14 cellular contexts compared by ENCODE assay signal in genomic region chr9:120904061-120904998, GRCh38. TPM values are rescaled to one million over a fixed set of nuclear protein-coding genes. Genes with fewer than 3 reads are reported as not detected.
A peak's percentile ranks its signal among the peaks of the same experiment; 100 is the strongest.
DNase-seq lines count a peak whose midpoint lies in the region; ATAC-seq and TF ChIP-seq lines count a peak whose summit lies in the region.
"Had no signal": no experiment of that assay in that cellular context is flagged by ENCODE, and none has a peak within 500 bp of the region (broad histone marks: within the 10 kb centered on the region; RNA-seq: fewer than 3 reads in every experiment).

No MANE protein-coding gene starts in this region.

- no peaks in the 10 kb centered on the region for H3K36me3 Mint-ChIP-seq in natural killer cell
- peaks cover 39% of the 10 kb centered on the region for H3K36me3 Mint-ChIP-seq in natural killer cell treated with Interleukin-12 subunit alpha and Interleukin-12 subunit beta and Interleukin-15 and Interleukin-18, amount 100 ng/mL, for 72 hours

- H3K4me3 ChIP-seq in upper lobe of right lung, result no peak overlapping the region
- H3K4me3 ChIP-seq: tibial nerve had no signal

- H3K27ac Mint-ChIP-seq in natural killer cell, result peak overlapping the region; percentile 43 to 59
- peak overlapping the region in 1 of 2 donors; percentile 86 for H3K27ac Mint-ChIP-seq in natural killer cell treated with Interleukin-12 subunit alpha and Interleukin-12 subunit beta and Interleukin-15 and Interleukin-18, amount 100 ng/mL, for 72 hours

- DNase-seq in natural killer cell, result no peak
- no peak for DNase-seq in natural killer cell treated with Interleukin-12 subunit alpha and Interleukin-12 subunit beta and Interleukin-15 and Interleukin-18, amount 100 ng/mL, for 72 hours (ENCODE audit: low spot score)
- peak; percentile 66 for DNase-seq in effector CD4-positive, alpha-beta T cell
- DNase-seq in upper lobe of right lung, result no peak
- no peak for DNase-seq in nucleus accumbens (lab: John Stamatoyannopoulos, UW)
- DNase-seq in cerebellar nuclear complex (lab: John Stamatoyannopoulos, UW), result no peak
- DNase-seq in NCI-H524 (lab: John Stamatoyannopoulos, UW), result no peak
- DNase-seq: AML-193; NCI-H187 treated with DMSO at 0.1 percent for 48 hours; stimulated activated CD4-positive, alpha-beta T cell treated with anti-CD3 and anti-CD28 coated beads, Interleukin-2, amount 100 ng/mL, for 48 hours had no signal

- H3K9me3 Mint-ChIP-seq in natural killer cell, result no peaks in the 10 kb centered on the region
- H3K9me3 Mint-ChIP-seq in natural killer cell treated with Interleukin-12 subunit alpha and Interleukin-12 subunit beta and Interleukin-15 and Interleukin-18, amount 100 ng/mL, for 72 hours, result no peaks in the 10 kb centered on the region

- H3K4me1 ChIP-seq in upper lobe of right lung, result no peaks in the 10 kb centered on the region

- TF ChIP-seq CTCF in natural killer cell (IDR thresholded peaks at IDR 0.05) (no peak), upper lobe of right lung (IDR thresholded peaks at IDR 0.05) (no peak)

- no peaks in the 10 kb centered on the region for H3K27me3 Mint-ChIP-seq in natural killer cell (ENCODE audit: low read depth in 2 of 2)
- H3K27me3 Mint-ChIP-seq in natural killer cell treated with Interleukin-12 subunit alpha and Interleukin-12 subunit beta and Interleukin-15 and Interleukin-18, amount 100 ng/mL, for 72 hours, result no peaks in the 10 kb centered on the region

- H3K27me3 ChIP-seq in upper lobe of right lung, result no peaks in the 10 kb centered on the region
- H3K27me3 ChIP-seq: neutrophil, tibial nerve had no signal

- H3K4me3 Mint-ChIP-seq in natural killer cell, result peak overlapping the region; percentile 49
- H3K4me3 Mint-ChIP-seq in natural killer cell treated with Interleukin-12 subunit alpha and Interleukin-12 subunit beta and Interleukin-15 and Interleukin-18, amount 100 ng/mL, for 72 hours, result no peak overlapping the region

- ATAC-seq in natural killer cell, result peak; percentile 43 to 58 (median 50)
- no peak for ATAC-seq in natural killer cell treated with Interleukin-12 subunit alpha and Interleukin-12 subunit beta and Interleukin-15 and Interleukin-18, amount 100 ng/mL, for 72 hours
- ATAC-seq in activated CD4-positive, CD25-positive, alpha-beta regulatory T cell treated with anti-CD3 and anti-CD28 coated beads, Interleukin-2, amount 50 U/mL, for 24 hours, result peak; percentile 37 to 42
- ATAC-seq in upper lobe of right lung, result peak; percentile 7
- ATAC-seq: Panc1 had no signal

- peaks cover 16 to 34% of the 10 kb centered on the region in 2 donors for H3K4me1 Mint-ChIP-seq in natural killer cell
- peaks cover 49 to 56% of the 10 kb centered on the region in 2 donors for H3K4me1 Mint-ChIP-seq in natural killer cell treated with Interleukin-12 subunit alpha and Interleukin-12 subunit beta and Interleukin-15 and Interleukin-18, amount 100 ng/mL, for 72 hours (ENCODE audit: low read depth in 2 of 2)

- intact Hi-C loops in natural killer cell (cut with micrococcal nuclease) (no loop called here), upper lobe of right lung (cut with DNase I) (no loop called here)

- H3K36me3 ChIP-seq in upper lobe of right lung, result no peaks in the 10 kb centered on the region

- no peaks in the 10 kb centered on the region for H3K9me3 ChIP-seq in upper lobe of right lung
- H3K9me3 ChIP-seq: neutrophil, tibial nerve had no signal

- no peak overlapping the region for H3K27ac ChIP-seq in upper lobe of right lung
- H3K27ac ChIP-seq: neutrophil had no signal

RNA-seq across cellular contexts. Expression of gene TRAF1, which starts 22.3 kb away (rescaled TPM):
- total RNA-seq in natural killer cell (10 to 100 TPM; 23.4 to 33.9 (median 30.5) TPM), upper lobe of right lung (6.0 TPM)
- 100 to 1,000 TPM; 145 to 375 TPM for total RNA-seq in natural killer cell treated with Interleukin-12 subunit alpha and Interleukin-12 subunit beta and Interleukin-15 and Interleukin-18, amount 100 ng/mL, for 72 hours

RNA-seq across cellular contexts. Expression of gene PHF19, which starts 27.3 kb away (rescaled TPM):
- total RNA-seq in natural killer cell, result 10 to 100 TPM; 34.1 to 54.0 (median 47.8) TPM
- total RNA-seq in natural killer cell treated with Interleukin-12 subunit alpha and Interleukin-12 subunit beta and Interleukin-15 and Interleukin-18, amount 100 ng/mL, for 72 hours, result 100 to 1,000 TPM in 1 of 2 donors, 10 to 100 TPM in 1; 97.4 to 177 TPM
- total RNA-seq in upper lobe of right lung, result 19.0 TPM

Comparison
In these comparisons a context has a peak if more than half of its experiments do, and no peak if none do; other contexts are left out.
1. ATAC-seq: peak in natural killer cell (3 of 3), activated CD4-positive, CD25-positive, alpha-beta regulatory T cell treated with anti-CD3 and anti-CD28 coated beads, Interleukin-2, amount 50 U/mL, for 24 hours (2 of 2) and upper lobe of right lung (single experiment); none in natural killer cell treated with Interleukin-12 subunit alpha and Interleukin-12 subunit beta and Interleukin-15 and Interleukin-18, amount 100 ng/mL, for 72 hours (0 of 2).
2. RNA of gene TRAF1, which starts 22.3 kb away (total RNA-seq): 145 to 375 TPM in natural killer cell treated with Interleukin-12 subunit alpha and Interleukin-12 subunit beta and Interleukin-15 and Interleukin-18, amount 100 ng/mL, for 72 hours; 23.4 to 33.9 TPM in natural killer cell and 6.0 TPM in upper lobe of right lung (single experiment); every median in the first group is over 4 times any median in the second.